In the genomic region with DNA sequence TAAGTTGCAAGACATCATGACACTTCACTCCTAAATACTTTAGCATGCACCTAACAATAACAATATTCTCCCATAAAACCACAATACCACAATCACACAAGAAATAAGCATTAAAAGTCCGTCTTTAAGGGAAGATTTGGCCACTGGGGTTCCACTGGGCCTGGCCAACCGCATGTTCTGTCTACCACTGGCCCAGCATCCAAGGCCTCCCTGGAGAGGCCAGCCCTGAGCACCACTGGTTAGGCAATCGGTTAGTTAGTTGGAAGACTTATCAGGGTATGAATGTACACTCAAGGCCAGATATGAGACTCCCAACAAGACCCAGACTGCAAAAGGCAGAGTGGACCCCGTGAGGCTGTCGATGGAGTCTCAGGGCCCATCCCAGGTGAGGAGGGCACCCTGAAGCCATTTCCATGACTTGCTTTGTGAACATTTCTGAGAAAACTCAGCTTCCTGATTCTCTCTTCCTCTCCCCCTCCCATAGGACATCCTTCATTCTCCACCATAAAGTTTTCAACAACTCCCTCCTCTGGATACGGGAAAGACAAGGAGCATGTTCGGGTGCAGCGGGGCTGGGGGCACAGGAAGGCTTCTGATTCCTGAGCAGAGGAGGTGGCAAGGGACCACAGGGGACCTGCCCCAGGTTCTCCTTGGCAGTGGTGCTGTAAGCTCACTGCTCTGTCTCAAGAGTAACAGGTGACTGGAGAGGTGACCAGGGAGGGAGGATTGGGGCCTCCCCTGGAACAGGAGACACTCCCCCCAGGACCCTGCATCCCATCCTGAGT, we compare ENCODE assay signal across 14 cellular contexts. TPM values are rescaled to one million over a fixed set of nuclear protein-coding genes. Genes with fewer than 3 reads are reported as not detected.
A peak's percentile ranks its signal among the peaks of the same experiment; 100 is the strongest.
DNase-seq lines count a peak whose midpoint lies in the region; TF ChIP-seq lines count a peak whose summit lies in the region.
"Had no signal": no experiment of that assay in that cellular context is flagged by ENCODE, and none has a peak within 500 bp of the region (broad histone marks: within the 10 kb centered on the region; RNA-seq: fewer than 3 reads in every experiment).

No MANE protein-coding gene starts in this region.

- no peak for DNase-seq in activated naive CD4-positive, alpha-beta T cell treated with anti-CD3 and anti-CD28 coated beads, Interleukin-2, amount 10 ng/mL, durations not matched to agents 7 days and 5 days
- no peak for DNase-seq in activated naive CD4-positive, alpha-beta T cell (lab: John Stamatoyannopoulos, UW)
- DNase-seq in mammary epithelial cell (no peak), mesenchymal stem cell (no peak), uterus (peak in 1 of 2 donors; percentile 42), DMS114 treated with DMSO at 0.1 percent for 48 hours (lab: John Stamatoyannopoulos, UW; ENCODE audit: unreplicated experiment) (no peak), MG63 (no peak), hepatic stellate cell (ENCODE audit: low spot score) (no peak)
- DNase-seq: activated T-cell treated with anti-CD3 and anti-CD28 coated beads for 4 hours, Karpas-422, NCI-H524 treated with DMSO at 0.1 percent for 48 hours, SW 1271 had no signal

- in situ Hi-C loops in mammary epithelial cell (cut with MboI; ENCODE audit: low sequenced_read_pairs in 2 of 2) = loop anchor here in 1 of 2 donors (10.0 kb wide), 1 partner anchor 45 kb away; no protein-coding TSS in a partner anchor

- no peaks in the 10 kb centered on the region for H3K27me3 Mint-ChIP-seq in activated naive CD4-positive, alpha-beta T cell treated with anti-CD3 and anti-CD28 coated beads, Interleukin-2, amount 10 ng/mL, durations not matched to agents 7 days and 5 days

- H4K8ac ChIP-seq in mesenchymal stem cell (ENCODE audit: low read length) = peak overlapping the region; percentile 2

- H3K27ac ChIP-seq in mammary epithelial cell (ENCODE audit: insufficient read depth, low read depth, low read length) = no peak overlapping the region
- no peak overlapping the region for H3K27ac ChIP-seq in mesenchymal stem cell (ENCODE audit: low read length, poor library complexity, severe bottlenecking)
- H3K27ac ChIP-seq in uterus = peak overlapping the region; percentile 84 to 90
- H3K27ac ChIP-seq: BLaER1, prostate gland had no signal

- peak overlapping the region; percentile 75 for H3K27ac Mint-ChIP-seq in activated naive CD4-positive, alpha-beta T cell treated with anti-CD3 and anti-CD28 coated beads, Interleukin-2, amount 10 ng/mL, durations not matched to agents 7 days and 5 days

- TF ChIP-seq CTCF in mammary epithelial cell (conservative IDR thresholded peaks at IDR 0.05 in 1 of 2, IDR thresholded peaks at IDR 0.05 in 1 of 2; ENCODE audit: extremely low read depth in 1 of 2, insufficient read depth in 1 of 2, low read depth in 1 of 2, low read length in 2 of 2) (no peak), uterus (IDR thresholded peaks at IDR 0.05) (no peak)

- CTCF ChIA-PET in activated naive CD4-positive, alpha-beta T cell treated with anti-CD3 and anti-CD28 coated beads, Interleukin-2, amount 10 ng/mL, durations not matched to agents 7 days and 5 days (lab: Charles Lee) = interaction anchor here (30.5 kb wide), 1 partner anchor 33 kb away, joined by 773 read pairs; no protein-coding TSS in a partner anchor
- CTCF ChIA-PET in mammary epithelial cell (lab: Charles Lee; ENCODE audit: low non-redundant PET) = no interaction called here

- H4K91ac ChIP-seq in mesenchymal stem cell (ENCODE audit: low read length) = no peak overlapping the region

- H2BK5ac ChIP-seq in mesenchymal stem cell (ENCODE audit: low read depth, low read length, poor library complexity, severe bottlenecking) = no peak overlapping the region

- H3K4me3 ChIP-seq in mammary epithelial cell (replicated peaks in 1 of 3; ENCODE audit: insufficient read depth in 1 of 3, low read depth in 2 of 3, low read length in 3 of 3) (no peak overlapping the region), mesenchymal stem cell (ENCODE audit: insufficient read depth in 1 of 2, low read depth in 1 of 2, low read length in 2 of 2) (peak overlapping the region in 1 of 2 experiments; percentile 42), uterus (no peak overlapping the region), MG63 (no peak overlapping the region)
- H3K4me3 ChIP-seq: BLaER1, prostate gland had no signal

- BruUV-seq in mammary epithelial cell (replicated peaks; lab: Mats Ljungman, UMichigan) = no TSS peak

- H3K36me3 Mint-ChIP-seq in activated naive CD4-positive, alpha-beta T cell treated with anti-CD3 and anti-CD28 coated beads, Interleukin-2, amount 10 ng/mL, durations not matched to agents 7 days and 5 days = peaks cover 65% of the 10 kb centered on the region

- peak overlapping the region in 1 of 2 experiments; percentile 24 for H3K18ac ChIP-seq in mesenchymal stem cell (ENCODE audit: low read depth in 1 of 2, low read length in 2 of 2)

- no peak for TF ChIP-seq POLR2A in uterus (IDR thresholded peaks at IDR 0.05)

- H2AK5ac ChIP-seq in mesenchymal stem cell (ENCODE audit: low read length, severe bottlenecking) = peak overlapping the region; percentile 82

- H3K9ac ChIP-seq in mammary epithelial cell (ENCODE audit: insufficient read depth, low read length) (no peak overlapping the region), mesenchymal stem cell (ENCODE audit: low read length) (peak overlapping the region; percentile 1)
- H3K9ac ChIP-seq: BLaER1 had no signal

- H3K9me3 ChIP-seq in mammary epithelial cell (replicated peaks; ENCODE audit: insufficient read depth, low read length) = no peaks in the 10 kb centered on the region
- no peaks in the 10 kb centered on the region for H3K9me3 ChIP-seq in mesenchymal stem cell (ENCODE audit: control insufficient read depth, low read length)
- H3K9me3 ChIP-seq in uterus = no peaks in the 10 kb centered on the region
- no peaks in the 10 kb centered on the region for H3K9me3 ChIP-seq in MG63
- H3K9me3 ChIP-seq: BLaER1, prostate gland had no signal

- peak overlapping the region in 1 of 2 experiments; percentile 48 for H3K4ac ChIP-seq in mesenchymal stem cell (ENCODE audit: low read depth in 1 of 2, low read length in 2 of 2)

- 85% methylated on average over 8 of the region's 8 CpGs for WGBS in mammary epithelial cell (ENCODE audit: low coverage, missing lambda C conversion rate)
- WGBS in mesenchymal stem cell = 95% methylated on average over 8 of the region's 8 CpGs

- H3K4me2 ChIP-seq in mammary epithelial cell (ENCODE audit: insufficient read depth, low read depth, low read length) (peak overlapping the region; percentile 44), mesenchymal stem cell (ENCODE audit: low read length, poor library complexity, severe bottlenecking) (no peak overlapping the region)
- H3K4me2 ChIP-seq: BLaER1 had no signal

- no peak overlapping the region for H2BK120ac ChIP-seq in mesenchymal stem cell (ENCODE audit: low read depth, low read length)

- H3K14ac ChIP-seq in mesenchymal stem cell (ENCODE audit: low read length in 2 of 2) = no peak overlapping the region

- H3K4me3 Mint-ChIP-seq in activated naive CD4-positive, alpha-beta T cell treated with anti-CD3 and anti-CD28 coated beads, Interleukin-2, amount 10 ng/mL, durations not matched to agents 7 days and 5 days = no peak overlapping the region

- dilution Hi-C loops in mammary epithelial cell (cut with HindIII; ENCODE audit: low sequenced_read_pairs) = loop anchor here (5.0 to 10.0 kb wide), 4 partner anchors 32 to 145 kb away; a partner anchor contains a TSS

- no peak overlapping the region for H2BK15ac ChIP-seq in mesenchymal stem cell (ENCODE audit: low read depth, poor library complexity, severe bottlenecking)

- H3K36me3 ChIP-seq in mammary epithelial cell (ENCODE audit: insufficient read depth, low read length) (peaks cover 1% of the 10 kb centered on the region), mesenchymal stem cell (ENCODE audit: control insufficient read depth in 1 of 2, insufficient read depth in 2 of 2, low read depth in 1 of 2, low read length in 2 of 2) (peaks cover 9 to 36% of the 10 kb centered on the region in 2 experiments), uterus (no peaks in the 10 kb centered on the region), MG63 (peaks cover 22% of the 10 kb centered on the region)
- H3K36me3 ChIP-seq: BLaER1, prostate gland had no signal

- no peaks in the 10 kb centered on the region for H3K79me1 ChIP-seq in mesenchymal stem cell (replicated peaks; ENCODE audit: low read length, poor library complexity, severe bottlenecking)

- H3K4me1 ChIP-seq in mammary epithelial cell (ENCODE audit: insufficient read depth, low read length) (peaks cover 64% of the 10 kb centered on the region), mesenchymal stem cell (ENCODE audit: control insufficient read depth, insufficient read depth, low read depth, low read length) (peaks cover 36% of the 10 kb centered on the region), uterus (peaks cover 0 to 24% of the 10 kb centered on the region in 2 donors)

- H3K79me2 ChIP-seq in mammary epithelial cell (ENCODE audit: insufficient read depth, low read length) = peaks cover 99% of the 10 kb centered on the region

- no peak overlapping the region for H2BK12ac ChIP-seq in mesenchymal stem cell (ENCODE audit: low read length in 2 of 2)

- peak overlapping the region in 1 of 2 experiments; percentile 34 for H3K23ac ChIP-seq in mesenchymal stem cell (ENCODE audit: low read length in 2 of 2)

- H3K4me1 Mint-ChIP-seq in activated naive CD4-positive, alpha-beta T cell treated with anti-CD3 and anti-CD28 coated beads, Interleukin-2, amount 10 ng/mL, durations not matched to agents 7 days and 5 days = peaks cover 89% of the 10 kb centered on the region

- H4K20me1 ChIP-seq in mammary epithelial cell (ENCODE audit: insufficient read depth, low read length) = no peaks in the 10 kb centered on the region

- H3K9me3 Mint-ChIP-seq in activated naive CD4-positive, alpha-beta T cell treated with anti-CD3 and anti-CD28 coated beads, Interleukin-2, amount 10 ng/mL, durations not matched to agents 7 days and 5 days = no peaks in the 10 kb centered on the region

- H3K27me3 ChIP-seq in mammary epithelial cell (ENCODE audit: insufficient read depth, low read length) (no peaks in the 10 kb centered on the region), mesenchymal stem cell (ENCODE audit: control insufficient read depth in 1 of 2, insufficient read depth in 1 of 2, low read length in 2 of 2) (no peaks in the 10 kb centered on the region), uterus (no peaks in the 10 kb centered on the region), MG63 (no peaks in the 10 kb centered on the region)

- H2AFZ ChIP-seq in mammary epithelial cell (ENCODE audit: low read depth, low read length) (no peak overlapping the region), mesenchymal stem cell (ENCODE audit: low read depth, low read length) (no peak overlapping the region)

- intact Hi-C loops in mammary epithelial cell (cut with micrococcal nuclease) = no loop called here
- intact Hi-C loops in uterus (cut with DNase I; ENCODE audit: low total_unique reads) = no loop called here

RNA-seq across cellular contexts. Expression of a gene that starts 5.9 kb away (rescaled TPM):
- total RNA-seq in mammary epithelial cell = 100 to 1,000 TPM; 155 to 477 TPM
- 166 TPM for polyA plus RNA-seq in mammary epithelial cell
- polyA minus RNA-seq in mammary epithelial cell = 597 TPM
- 90.4 TPM for polyA plus RNA-seq in mesenchymal stem cell (2013, experiment 1 of 2)
- 88.1 TPM for polyA plus RNA-seq in mesenchymal stem cell (2013, experiment 2 of 2)
- 100 to 1,000 TPM in 1 of 4 donors, 10 to 100 TPM in 3; 29.6 to 211 (median 41.2) TPM for total RNA-seq in uterus
- 6.4 and 11.5 TPM in 2 replicates for total RNA-seq in MG63 (2014; rRNA removed; shearing (Covaris generic); ENCODE audit: low replicate concordance)

RNA-seq across cellular contexts. Expression of a gene that starts 32.1 kb away (rescaled TPM):
- total RNA-seq in mammary epithelial cell = 1,000 to 10,000 TPM in 1 of 2 donors, under 1 TPM in 1; under 0.01 to 1,580 TPM
- under 0.01 TPM for polyA plus RNA-seq in mammary epithelial cell
- polyA minus RNA-seq in mammary epithelial cell = under 0.01 TPM
- polyA plus RNA-seq in mesenchymal stem cell (2013, experiment 1 of 2) = not detected
- not detected for polyA plus RNA-seq in mesenchymal stem cell (2013, experiment 2 of 2)
- total RNA-seq in uterus = over 10,000 TPM in 1 of 4 donors, under 1 TPM in 3; under 0.01 to 24,687 (median under 0.01) TPM
- total RNA-seq in MG63 (2014; rRNA removed; shearing (Covaris generic); ENCODE audit: low replicate concordance) = not detected in 2 replicates

RNA-seq across cellular contexts. Expression of a gene that starts 33.4 kb away (rescaled TPM):
- total RNA-seq in mammary epithelial cell (1,000 to 10,000 TPM in 1 of 2 donors, under 1 TPM in 1; under 0.01 to 1,952 TPM), uterus (1,000 to 10,000 TPM in 1 of 4 donors, under 1 TPM in 3; under 0.01 to 2,308 (median under 0.01) TPM)
- polyA plus RNA-seq in mammary epithelial cell = under 0.01 TPM
- polyA minus RNA-seq in mammary epithelial cell = under 0.01 TPM
- polyA plus RNA-seq in mesenchymal stem cell (2013, experiment 1 of 2) = not detected
- not detected for polyA plus RNA-seq in mesenchymal stem cell (2013, experiment 2 of 2)
- total RNA-seq in MG63 (2014; rRNA removed; shearing (Covaris generic); ENCODE audit: low replicate concordance) = not detected in 2 replicates

RNA-seq across cellular contexts. Expression of a gene that starts 42.5 kb away (rescaled TPM):
- under 1 TPM; 0.42 to 0.83 TPM for total RNA-seq in mammary epithelial cell
- polyA plus RNA-seq in mammary epithelial cell = 0.77 TPM
- polyA minus RNA-seq in mammary epithelial cell = not detected
- 0.99 TPM for polyA plus RNA-seq in mesenchymal stem cell (2013, experiment 1 of 2)
- 0.85 TPM for polyA plus RNA-seq in mesenchymal stem cell (2013, experiment 2 of 2)
- total RNA-seq in uterus = 1 to 10 TPM in 3 of 4 donors, not detected in 1; 1.2 to 4.1 (median 1.5) TPM
- total RNA-seq in MG63 (2014; rRNA removed; shearing (Covaris generic); ENCODE audit: low replicate concordance) = 0.33 TPM in 1 of 2 replicates, not detected in the other

RNA-seq across cellular contexts. Expression of a gene that starts 58.7 kb away (rescaled TPM):
- total RNA-seq in mammary epithelial cell (1,000 to 10,000 TPM; 2,131 to 2,307 TPM), uterus (1,000 to 10,000 TPM; 1,775 to 3,691 (median 3,260) TPM)
- polyA plus RNA-seq in mammary epithelial cell = 9,728 TPM
- polyA minus RNA-seq in mammary epithelial cell = 2,830 TPM
- 3,349 TPM for polyA plus RNA-seq in mesenchymal stem cell (2013, experiment 1 of 2)
- 3,313 TPM for polyA plus RNA-seq in mesenchymal stem cell (2013, experiment 2 of 2)
- 5,975 and 7,875 TPM in 2 replicates for total RNA-seq in MG63 (2014; rRNA removed; shearing (Covaris generic); ENCODE audit: low replicate concordance)

Comparison
In these comparisons a context has a peak if more than half of its experiments do, and no peak if none do; other contexts are left out.
1. H3K27ac ChIP-seq: peak in uterus (2 of 2); none in mammary epithelial cell (single experiment) and mesenchymal stem cell (single experiment).